ENCODE assay signal across 8 cellular contexts in genomic region chr20:46040902-46041535, GRCh38. TPM values are rescaled to one million over a fixed set of nuclear protein-coding genes. Genes with fewer than 3 reads are reported as not detected.
A peak's percentile ranks its signal among the peaks of the same experiment; 100 is the strongest.
DNase-seq lines count a peak whose midpoint lies in the region; ATAC-seq and TF ChIP-seq lines count a peak whose summit lies in the region.

No MANE protein-coding gene starts in this region.

- no peaks in the 10 kb centered on the region for H3K36me3 Mint-ChIP-seq in CD4-positive, alpha-beta T cell (ENCODE audit: low read depth)

- no peak overlapping the region for H3K27ac ChIP-seq in CD4-positive, alpha-beta T cell (ENCODE audit: low read depth, low read length)

- H3K9me3 Mint-ChIP-seq in CD4-positive, alpha-beta T cell, result no peaks in the 10 kb centered on the region

- CTCF ChIA-PET in CD4-positive, alpha-beta T cell (lab: Charles Lee), result no interaction called here

- no peaks in the 10 kb centered on the region for H3K4me1 Mint-ChIP-seq in CD4-positive, alpha-beta T cell (ENCODE audit: low read depth)

- TF ChIP-seq CTCF in CD4-positive, alpha-beta T cell (IDR thresholded peaks at IDR 0.05), result no peak
- TF ChIP-seq CTCF in omental fat pad (IDR thresholded peaks at IDR 0.05), result no peak

- no peak overlapping the region for H3K4me3 Mint-ChIP-seq in CD4-positive, alpha-beta T cell

- H3K27me3 ChIP-seq in CD4-positive, alpha-beta T cell (ENCODE audit: control insufficient read depth, insufficient read depth, low read length), result peaks cover 11% of the 10 kb centered on the region

- POLR2A ChIA-PET in CD4-positive, alpha-beta T cell (lab: Charles Lee), result no interaction called here

- no peaks in the 10 kb centered on the region for H3K9me3 ChIP-seq in CD4-positive, alpha-beta T cell (ENCODE audit: control insufficient read depth, low read length)

- peaks cover 53% of the 10 kb centered on the region for H3K27me3 Mint-ChIP-seq in CD4-positive, alpha-beta T cell

- no peak overlapping the region for H3K27ac Mint-ChIP-seq in CD4-positive, alpha-beta T cell

- DNase-seq in CD4-positive, alpha-beta T cell, result peak in 7 of 10 experiments; percentile 23 to 52 (median 31)
- DNase-seq in Kasumi-1 (lab: John Stamatoyannopoulos, UW) (peak; percentile 8 to 21), activated T-cell treated with anti-CD3 and anti-CD28 coated beads for 1 hour (ENCODE audit: low read depth) (peak; percentile 44), kidney tubule cell (ENCODE audit: low spot score) (peak; percentile 31), GOT3 (lab: John Stamatoyannopoulos, UW) (no peak), omental fat pad (ENCODE audit: low spot score) (no peak)

- intact Hi-C loops in CD4-positive, alpha-beta T cell (cut with DNase I, micrococcal nuclease), result no loop called here

- peak; percentile 56 for ATAC-seq in CD4-positive, alpha-beta T cell (ENCODE audit: poor library complexity)
- ATAC-seq in HG03108 (IDR thresholded peaks at IDR 0.05; ENCODE audit: unreplicated experiment) (no peak), GM18870 (IDR thresholded peaks at IDR 0.05; ENCODE audit: unreplicated experiment) (no peak), omental fat pad (ENCODE audit: low FRiP score) (no peak)

RNA-seq across cellular contexts. Expression of gene SLC12A5, which starts 12.0 kb away (rescaled TPM):
- 1 to 10 TPM; 1.3 to 2.4 TPM for total RNA-seq in CD4-positive, alpha-beta T cell
- under 1 TPM in 1 of 4 donors, not detected in 3; 0.19 TPM for total RNA-seq in omental fat pad

RNA-seq across cellular contexts. Expression of gene MMP9, which starts 32.3 kb away (rescaled TPM):
- total RNA-seq in CD4-positive, alpha-beta T cell, result 1 to 10 TPM; 1.6 to 2.2 TPM
- total RNA-seq in omental fat pad, result 10 to 100 TPM in 2 of 4 donors, 1 to 10 TPM in 1, under 1 TPM in 1; 0.84 to 90.4 (median 13.7) TPM

RNA-seq across cellular contexts. Expression of gene NCOA5, which starts 48.7 kb away (rescaled TPM):
- total RNA-seq in CD4-positive, alpha-beta T cell, result 10 to 100 TPM in 1 of 2 experiments, 1 to 10 TPM in 1; 9.7 to 10.5 TPM
- total RNA-seq in omental fat pad, result 10 to 100 TPM; 19.3 to 41.1 (median 23.2) TPM

Comparison
In these comparisons a context has a peak if more than half of its experiments do, and no peak if none do; other contexts are left out.
1. DNase-seq: peak in CD4-positive, alpha-beta T cell (7 of 10), Kasumi-1 (2 of 2), activated T-cell treated with anti-CD3 and anti-CD28 coated beads for 1 hour (single experiment) and kidney tubule cell (single experiment); none in GOT3 (single experiment) and omental fat pad (single experiment).